ENCODE assay signal across 18 cellular contexts in genomic region chrX:12441376-12442128, GRCh38.
A peak's percentile ranks its signal among the peaks of the same experiment; 100 is the strongest.
DNase-seq lines count a peak whose midpoint lies in the region; ATAC-seq and TF ChIP-seq lines count a peak whose summit lies in the region.
"Had no signal": no experiment of that assay in that cellular context is flagged by ENCODE, and none has a peak within 500 bp of the region (broad histone marks: within the 10 kb centered on the region; RNA-seq: fewer than 3 reads in every experiment).

No MANE protein-coding gene starts in this region.

- DNase-seq in ELR (ENCODE audit: low read depth), result peak; percentile 85
- peak; percentile 90 for DNase-seq in PC-3
- peak; percentile 48 for DNase-seq in epithelial cell of esophagus (ENCODE audit: low read depth)
- DNase-seq in renal cortical epithelial cell (ENCODE audit: low read depth), result peak; percentile 33
- DNase-seq in ecto neural progenitor cell (ENCODE audit: low spot score), result no peak
- DNase-seq in activated CD4-positive, alpha-beta T cell treated with anti-CD3 and anti-CD28 coated beads, Interleukin-2, amount 50 U/mL, for 48 hours, result no peak
- no peak for DNase-seq in activated naive CD4-positive, alpha-beta T cell (lab: John Stamatoyannopoulos, UW)
- DNase-seq: activated T-cell treated with anti-CD3 and anti-CD28 coated beads, Interleukin-2, amount 50 U/mL, for 1 hour; adrenal gland; Caco-2; heart left ventricle; NCI-H1930; nephron progenitor cell had no signal

- no peaks in the 10 kb centered on the region for H3F3A ChIP-seq in PC-3 (ENCODE audit: low read length, unreplicated experiment)

- no peaks in the 10 kb centered on the region for H3K9me2 ChIP-seq in PC-3 (replicated peaks; ENCODE audit: low read length)

- no peaks in the 10 kb centered on the region for H3K36me3 ChIP-seq in PC-3 (ENCODE audit: low read depth, low read length)
- H3K36me3 ChIP-seq: adrenal gland, heart left ventricle, thoracic aorta had no signal

- H2AFZ ChIP-seq in PC-3 (ENCODE audit: low read length), result no peak overlapping the region

- no peak overlapping the region for H3K4me3 ChIP-seq in PC-3 (ENCODE audit: low read length)
- no peak overlapping the region for H3K4me3 ChIP-seq in epithelial cell of esophagus (ENCODE audit: low read length)
- H3K4me3 ChIP-seq: adrenal gland, heart left ventricle, skin epidermis, thoracic aorta had no signal

- no peaks in the 10 kb centered on the region for H3K79me2 ChIP-seq in PC-3 (ENCODE audit: low read length)

- peaks cover 16% of the 10 kb centered on the region for H3K4me1 ChIP-seq in PC-3 (ENCODE audit: insufficient read depth, low read length)
- H3K4me1 ChIP-seq: adrenal gland, Caco-2, heart left ventricle had no signal

- peak; percentile 42; the same call in 1 of the 2 replicates for TF ChIP-seq CTCF in PC-3 (conservative IDR thresholded peaks at IDR 0.05; ENCODE audit: low read depth, low read length)
- no peak for TF ChIP-seq CTCF in epithelial cell of esophagus (IDR thresholded peaks at IDR 0.05; ENCODE audit: insufficient read depth, low read depth, low read length, missing control alignments)

- H3K9ac ChIP-seq in PC-3 (ENCODE audit: low read length), result no peak overlapping the region
- H3K9ac ChIP-seq: KMS-11 had no signal

- H3K4me2 ChIP-seq in PC-3 (ENCODE audit: low read length), result peak overlapping the region; percentile 15; the same call in 1 of the 2 replicates
- H3K4me2 ChIP-seq: KMS-11 had no signal

- H3K27ac ChIP-seq in PC-3 (ENCODE audit: low read length), result peak overlapping the region; percentile 18
- H3K27ac ChIP-seq: adrenal gland, heart left ventricle, KMS-11, skin epidermis, thoracic aorta had no signal

- CTCF ChIA-PET in PC-3 (lab: Charles Lee), result interaction anchor here (0.7 kb wide), 1 partner anchor 363 kb away, joined by 4 read pairs; no protein-coding TSS in a partner anchor

- no TSS peak for BruUV-seq in PC-3 (replicated peaks; lab: Mats Ljungman, UMichigan)

- no peaks in the 10 kb centered on the region for H3K27me3 ChIP-seq in PC-3 (ENCODE audit: low read length)
- H3K27me3 ChIP-seq: adrenal gland had no signal

- H4K20me1 ChIP-seq in PC-3 (ENCODE audit: low read length), result no peaks in the 10 kb centered on the region

- ATAC-seq in PC-3 (peak; percentile 73), HG03039 (IDR thresholded peaks at IDR 0.05; ENCODE audit: unreplicated experiment) (no peak)
- ATAC-seq: activated CD4-positive, CD25-positive, alpha-beta regulatory T cell treated with anti-CD3 and anti-CD28 coated beads, Interleukin-2, amount 50 U/mL, for 24 hours; heart left ventricle had no signal

- no peaks in the 10 kb centered on the region for H3K9me3 ChIP-seq in PC-3 (ENCODE audit: low read length)
- H3K9me3 ChIP-seq: adrenal gland, Caco-2, heart left ventricle, thoracic aorta had no signal

- intact Hi-C loops in PC-3 (cut with micrococcal nuclease), result no loop called here

- POLR2A ChIA-PET in PC-3 (lab: Charles Lee; ENCODE audit: unreplicated experiment), result no interaction called here

Comparison
In these comparisons a context has a peak if more than half of its experiments do, and no peak if none do; other contexts are left out.
1. DNase-seq: peak in ELR (single experiment), PC-3 (single experiment), epithelial cell of esophagus (single experiment) and renal cortical epithelial cell (single experiment); none in ecto neural progenitor cell (single experiment), activated CD4-positive, alpha-beta T cell treated with anti-CD3 and anti-CD28 coated beads, Interleukin-2, amount 50 U/mL, for 48 hours (0 of 2) and activated naive CD4-positive, alpha-beta T cell (0 of 4).